ENCODE assay signal across 9 cellular contexts in genomic region chr4:128635939-128636551, GRCh38.
A peak's percentile ranks its signal among the peaks of the same experiment; 100 is the strongest.
DNase-seq lines count a peak whose midpoint lies in the region; ATAC-seq and TF ChIP-seq lines count a peak whose summit lies in the region.
"Had no signal": no experiment of that assay in that cellular context is flagged by ENCODE, and none has a peak within 500 bp of the region (broad histone marks: within the 10 kb centered on the region; RNA-seq: fewer than 3 reads in every experiment).

No MANE protein-coding gene starts in this region.

- H3K9me3 ChIP-seq in IMR-90 (ENCODE audit: control insufficient read depth, insufficient read depth, low read length): no peaks in the 10 kb centered on the region
- no peaks in the 10 kb centered on the region for H3K9me3 ChIP-seq in right atrium auricular region
- no peaks in the 10 kb centered on the region for H3K9me3 ChIP-seq in stomach smooth muscle (ENCODE audit: control insufficient read depth in 2 of 2, low read length in 2 of 2)

- H2AK5ac ChIP-seq in IMR-90 (ENCODE audit: low read depth, low read length): no peak overlapping the region

- H2BK20ac ChIP-seq in IMR-90 (ENCODE audit: low read depth, low read length): no peak overlapping the region

- no TSS peak for BruUV-seq in IMR-90 (replicated peaks; lab: Mats Ljungman, UMichigan)

- intact Hi-C loops in IMR-90 (cut with micrococcal nuclease): no loop called here

- peak overlapping the region; percentile 60 for H2AFZ ChIP-seq in IMR-90 (replicated peaks; ENCODE audit: low read length, poor library complexity)

- H4K20me1 ChIP-seq in IMR-90 (ENCODE audit: insufficient read depth, low read length): no peaks in the 10 kb centered on the region

- CTCF ChIA-PET in IMR-90 (lab: Yijun Ruan, JAX): no interaction called here

- ATAC-seq in IMR-90 (ENCODE audit: low read depth): no peak
- ATAC-seq: naive thymus-derived CD8-positive, alpha-beta T cell; stimulated activated naive CD8-positive, alpha-beta T cell treated with anti-CD3 and anti-CD28 coated beads, Interleukin-15, amount 100 ng/mL, for 72 hours had no signal

- H3K4ac ChIP-seq in IMR-90 (ENCODE audit: low read depth, low read length): 0 out of 2 replicates have a peak overlapping the region, but pooled peaks have one; percentile 2

- TF ChIP-seq CTCF in IMR-90 (conservative IDR thresholded peaks at IDR 0.05; ENCODE audit: low read depth, low read length): no peak
- no peak for TF ChIP-seq CTCF in right atrium auricular region (IDR thresholded peaks at IDR 0.05)

- peak overlapping the region; percentile 30; the same call in 1 of the 2 replicates for H2BK120ac ChIP-seq in IMR-90 (ENCODE audit: low read depth, low read length)

- H3K14ac ChIP-seq in IMR-90 (replicated peaks; ENCODE audit: low read depth, low read length): no peak overlapping the region; the same call in 1 of the 2 replicates

- H3K27me3 ChIP-seq in IMR-90 (ENCODE audit: control insufficient read depth, insufficient read depth, low read length): no peaks in the 10 kb centered on the region
- no peaks in the 10 kb centered on the region for H3K27me3 ChIP-seq in right atrium auricular region
- no peaks in the 10 kb centered on the region for H3K27me3 ChIP-seq in stomach smooth muscle (ENCODE audit: control insufficient read depth in 1 of 2, insufficient read depth in 2 of 2, low read length in 2 of 2)

- H3K4me3 ChIP-seq in IMR-90 (ENCODE audit: insufficient read depth, low read depth, low read length) (no peak overlapping the region), right atrium auricular region (no peak overlapping the region), stomach smooth muscle (ENCODE audit: low read length in 2 of 2) (no peak overlapping the region)

- peak overlapping the region; percentile 54 for H3K23ac ChIP-seq in IMR-90 (ENCODE audit: low read depth, low read length)

- no peak overlapping the region; the same call in 1 of the 2 replicates for H3K18ac ChIP-seq in IMR-90 (ENCODE audit: low read depth, low read length)

- H3K9ac ChIP-seq in IMR-90 (ENCODE audit: low read depth, low read length): no peak overlapping the region
- H3K9ac ChIP-seq in stomach smooth muscle (ENCODE audit: low read length in 2 of 2): no peak overlapping the region

- H3K36me3 ChIP-seq in IMR-90 (ENCODE audit: control insufficient read depth, insufficient read depth, low read length): no peaks in the 10 kb centered on the region
- H3K36me3 ChIP-seq in right atrium auricular region: no peaks in the 10 kb centered on the region
- H3K36me3 ChIP-seq in stomach smooth muscle (ENCODE audit: control insufficient read depth in 2 of 2, insufficient read depth in 2 of 2, low read length in 2 of 2): no peaks in the 10 kb centered on the region

- dilution Hi-C loops in IMR-90 (cut with HindIII; ENCODE audit: low sequenced_read_pairs, unreplicated experiment): no loop called here

- DNase-seq in IMR-90 (no peak), NCI-H526 treated with DMSO at 0.1 percent for 48 hours (lab: John Stamatoyannopoulos, UW) (peak; percentile 9), right atrium auricular region (ENCODE audit: low spot score) (no peak), T-helper 9 cell (no peak), activated gamma-delta T cell (lab: John Stamatoyannopoulos, UW) (no peak)
- DNase-seq in activated CD4-positive, alpha-beta T cell treated with anti-CD3 and anti-CD28 coated beads for 48 hours: no peak
- DNase-seq: naive thymus-derived CD8-positive, alpha-beta T cell; stimulated activated naive CD8-positive, alpha-beta T cell treated with anti-CD3 and anti-CD28 coated beads, Interleukin-15, amount 100 ng/mL, for 72 hours had no signal

- H3K27ac ChIP-seq in IMR-90 (ENCODE audit: insufficient read depth, low read length): no peak overlapping the region
- H3K27ac ChIP-seq in right atrium auricular region: peak overlapping the region; percentile 80 to 87
- H3K27ac ChIP-seq in stomach smooth muscle (ENCODE audit: low read length): peak overlapping the region; percentile 62

- in situ Hi-C loops in IMR-90 (cut with MboI; ENCODE audit: low sequenced_read_pairs): no loop called here

- H3K4me1 ChIP-seq in IMR-90 (ENCODE audit: control insufficient read depth, insufficient read depth, low read length) (peaks cover 2% of the 10 kb centered on the region; the same call in 1 of the 2 replicates), right atrium auricular region (peaks cover 0 to 13% of the 10 kb centered on the region in 2 donors), stomach smooth muscle (ENCODE audit: control insufficient read depth, insufficient read depth, low read length) (peaks cover 11% of the 10 kb centered on the region)

- POLR2A ChIA-PET in IMR-90 (lab: Charles Lee; ENCODE audit: unreplicated experiment): no interaction called here

- no peak overlapping the region for H2AK9ac ChIP-seq in IMR-90 (replicated peaks; ENCODE audit: low read depth, low read length, poor library complexity)

- H3K79me1 ChIP-seq in IMR-90 (ENCODE audit: low read depth in 1 of 2, low read length in 2 of 2): no peaks in the 10 kb centered on the region

- H3K4me2 ChIP-seq in IMR-90 (ENCODE audit: low read depth, low read length): no peak overlapping the region

- TF ChIP-seq RAD21 in IMR-90 (IDR thresholded peaks at IDR 0.05; ENCODE audit: low read length): no peak

- 0 out of 2 replicates have a peak, but pooled peaks cover 3% of the 10 kb centered on the region for H3K9me1 ChIP-seq in IMR-90 (ENCODE audit: insufficient read depth, low read length)

- H2BK5ac ChIP-seq in IMR-90 (ENCODE audit: low read depth, low read length, poor library complexity, severe bottlenecking): no peak overlapping the region

- no peak overlapping the region for H2BK15ac ChIP-seq in IMR-90 (ENCODE audit: low read depth, low read length)

- no peak overlapping the region for H4K5ac ChIP-seq in IMR-90 (ENCODE audit: low read depth, low read length)

- TF ChIP-seq POLR2A in IMR-90 (IDR thresholded peaks at IDR 0.05; ENCODE audit: low read depth, low read length): no peak

- H4K91ac ChIP-seq in IMR-90 (ENCODE audit: insufficient read depth, low read depth, low read length): no peak overlapping the region; the same call in 1 of the 2 replicates

- 0 out of 4 replicates have a peak overlapping the region, but pooled peaks of 1 of the 2 experiments have one; percentile 18 for H4K8ac ChIP-seq in IMR-90 (ENCODE audit: low read depth in 2 of 2, low read length in 2 of 2)

- H3K56ac ChIP-seq in IMR-90 (ENCODE audit: extremely low read depth, insufficient read depth, low read length): no peak overlapping the region

- WGBS in IMR-90 (ENCODE audit: extremely low coverage in 2 of 2, insufficient read length in 1 of 2), 2 experiments: no CpG with 5 or more reads among the region's 5 CpGs

TF ChIP-seq in IMR-90, 13 proteins besides CTCF, POLR2A, EP300 and RAD21:
- no peak for TF ChIP-seq RCOR1 (IDR thresholded peaks at IDR 0.05; ENCODE audit: insufficient replicate concordance, low read length)
- TF ChIP-seq MAZ (IDR thresholded peaks at IDR 0.05; ENCODE audit: borderline replicate concordance, low read depth, low read length): no peak
- no peak for TF ChIP-seq CEBPB (IDR thresholded peaks at IDR 0.05; ENCODE audit: low read depth, low read length)
- TF ChIP-seq SMC3 (IDR thresholded peaks at IDR 0.05; ENCODE audit: low read depth, low read length): no peak
- TF ChIP-seq FOS (IDR thresholded peaks at IDR 0.05; ENCODE audit: low read depth, low read length): no peak
- no peak for TF ChIP-seq USF2 (IDR thresholded peaks at IDR 0.05; ENCODE audit: low read depth, low read length)
- no peak for TF ChIP-seq NFE2L2 (IDR thresholded peaks at IDR 0.05; ENCODE audit: low read depth, low read length)
- no peak for TF ChIP-seq BHLHE40 (IDR thresholded peaks at IDR 0.05; ENCODE audit: low read depth, low read length)
- TF ChIP-seq MXI1 (IDR thresholded peaks at IDR 0.05; ENCODE audit: borderline replicate concordance, low read depth, low read length): no peak
- TF ChIP-seq MAFK (IDR thresholded peaks at IDR 0.05; ENCODE audit: low read depth, low read length): no peak
- no peak for TF ChIP-seq CHD1 (IDR thresholded peaks at IDR 0.05; ENCODE audit: low read depth, low read length)
- no peak for TF ChIP-seq RFX5 (IDR thresholded peaks at IDR 0.05; ENCODE audit: low read depth, low read length)
- TF ChIP-seq ELK1 (IDR thresholded peaks at IDR 0.05; ENCODE audit: borderline replicate concordance, low read depth, low read length): no peak
